In genomic region chr1:228860911-228861829, GRCh38 we compare ENCODE assay signal across 8 cellular contexts.
DNase-seq lines count a peak whose midpoint lies in the region; ATAC-seq lines count a peak whose summit lies in the region.

No MANE protein-coding gene starts in this region.

- intact Hi-C loops in Right ventricle myocardium inferior (cut with DNase I), result no loop called here

- peak; percentile 52 for DNase-seq in activated CD4-positive, alpha-beta T cell treated with anti-CD3 and anti-CD28 coated beads for 48 hours
- no peak for DNase-seq in activated CD4-positive, alpha-beta T cell treated with anti-CD3 and anti-CD28 coated beads, Interleukin-2, amount 50 U/mL, for 4 hours
- peak; percentile 82 for DNase-seq in astrocyte of the hippocampus (ENCODE audit: low read depth, low spot score)
- peak; percentile 67 for DNase-seq in non-pigmented ciliary epithelial cell (ENCODE audit: low read depth)
- DNase-seq in Right ventricle myocardium inferior (ENCODE audit: missing footprints), result no peak
- no peak for DNase-seq in effector CD4-positive, alpha-beta T cell

- ATAC-seq in HG03442 (IDR thresholded peaks at IDR 0.05; ENCODE audit: unreplicated experiment) (peak; percentile 50), Right ventricle myocardium inferior (no peak), GM21360 (IDR thresholded peaks at IDR 0.05; ENCODE audit: unreplicated experiment) (no peak)

Comparison
In these comparisons a context has a peak if more than half of its experiments do, and no peak if none do; other contexts are left out.
1. DNase-seq: peak in activated CD4-positive, alpha-beta T cell treated with anti-CD3 and anti-CD28 coated beads for 48 hours (single experiment), astrocyte of the hippocampus (single experiment) and non-pigmented ciliary epithelial cell (single experiment); none in activated CD4-positive, alpha-beta T cell treated with anti-CD3 and anti-CD28 coated beads, Interleukin-2, amount 50 U/mL, for 4 hours (0 of 2), Right ventricle myocardium inferior (single experiment) and effector CD4-positive, alpha-beta T cell (single experiment).